12 cellular contexts compared by ENCODE assay signal in genomic region chr2:108377411-108377810, GRCh38. TPM values are rescaled to one million over a fixed set of nuclear protein-coding genes. Genes with fewer than 3 reads are reported as not detected.
A peak's percentile ranks its signal among the peaks of the same experiment; 100 is the strongest.
DNase-seq lines count a peak whose midpoint lies in the region; ATAC-seq and TF ChIP-seq lines count a peak whose summit lies in the region.
"Had no signal": no experiment of that assay in that cellular context is flagged by ENCODE, and none has a peak within 500 bp of the region (broad histone marks: within the 10 kb centered on the region; RNA-seq: fewer than 3 reads in every experiment).

No MANE protein-coding gene starts in this region.

- DNase-seq in BJ (ENCODE audit: low read depth) = peak; percentile 10
- peak; percentile 26 for DNase-seq in brain microvascular endothelial cell
- DNase-seq in hepatic stellate cell (ENCODE audit: low spot score) = peak; percentile 32
- no peak for DNase-seq in progenitor cell of endocrine pancreas (ENCODE audit: low spot score, unreplicated experiment)
- no peak for DNase-seq in foreskin melanocyte
- no peak for DNase-seq in NCI-H526 treated with DMSO at 0.1 percent for 48 hours (lab: John Stamatoyannopoulos, UW)
- no peak for DNase-seq in GM20000 (ENCODE audit: low spot score)
- DNase-seq: activated naive CD4-positive, alpha-beta T cell treated with anti-CD3 and anti-CD28 coated beads, Interleukin-2, amount 10 ng/mL, durations not matched to agents 7 days and 5 days; NCI-H2029; RPMI8226 had no signal

- H3K27me3 ChIP-seq in BJ (ENCODE audit: control insufficient read depth, insufficient read depth, low read length) (no peaks in the 10 kb centered on the region), brain microvascular endothelial cell (replicated peaks) (no peaks in the 10 kb centered on the region)

- peak overlapping the region; percentile 98 for H3K27ac Mint-ChIP-seq in progenitor cell of endocrine pancreas
- H3K27ac Mint-ChIP-seq: activated naive CD4-positive, alpha-beta T cell treated with anti-CD3 and anti-CD28 coated beads, Interleukin-2, amount 10 ng/mL, durations not matched to agents 7 days and 5 days had no signal

- no peak for ATAC-seq in HG03565 (IDR thresholded peaks at IDR 0.05; ENCODE audit: unreplicated experiment)

- H3K36me3 Mint-ChIP-seq in progenitor cell of endocrine pancreas (ENCODE audit: insufficient read depth) = peaks cover 17% of the 10 kb centered on the region
- H3K36me3 Mint-ChIP-seq: activated naive CD4-positive, alpha-beta T cell treated with anti-CD3 and anti-CD28 coated beads, Interleukin-2, amount 10 ng/mL, durations not matched to agents 7 days and 5 days had no signal

- peaks cover 52% of the 10 kb centered on the region for H3K4me1 Mint-ChIP-seq in progenitor cell of endocrine pancreas (ENCODE audit: low read depth)
- H3K4me1 Mint-ChIP-seq: activated naive CD4-positive, alpha-beta T cell treated with anti-CD3 and anti-CD28 coated beads, Interleukin-2, amount 10 ng/mL, durations not matched to agents 7 days and 5 days had no signal

- H3K4me3 ChIP-seq in BJ (ENCODE audit: low read depth, low read length) = no peak overlapping the region
- H3K4me3 ChIP-seq in brain microvascular endothelial cell (ENCODE audit: low read depth, low read length) = no peak overlapping the region

- H3K36me3 ChIP-seq in BJ (ENCODE audit: control insufficient read depth, insufficient read depth, low read length) (no peaks in the 10 kb centered on the region), brain microvascular endothelial cell (replicated peaks) (no peaks in the 10 kb centered on the region)

- POLR2A ChIA-PET in BJ (lab: Charles Lee) = no interaction called here

- in situ Hi-C loops in brain microvascular endothelial cell (cut with HindIII; ENCODE audit: low pct_ligation_motif_present, low sequenced_read_pairs) = no loop called here

- H3K9me3 Mint-ChIP-seq in progenitor cell of endocrine pancreas (ENCODE audit: low read depth) = no peaks in the 10 kb centered on the region
- H3K9me3 Mint-ChIP-seq: activated naive CD4-positive, alpha-beta T cell treated with anti-CD3 and anti-CD28 coated beads, Interleukin-2, amount 10 ng/mL, durations not matched to agents 7 days and 5 days had no signal

- TF ChIP-seq CTCF in BJ (IDR thresholded peaks at IDR 0.05; ENCODE audit: insufficient read depth, low read depth, low read length) (no peak), brain microvascular endothelial cell (IDR thresholded peaks at IDR 0.05; ENCODE audit: low read depth, low read length, missing control alignments) (no peak), progenitor cell of endocrine pancreas (IDR thresholded peaks at IDR 0.05; ENCODE audit: unreplicated experiment) (no peak), GM20000 (IDR thresholded peaks at IDR 0.05; ENCODE audit: extremely low read depth, missing control alignments) (no peak)

- no peaks in the 10 kb centered on the region for H3K27me3 Mint-ChIP-seq in progenitor cell of endocrine pancreas

- H3K4me3 Mint-ChIP-seq in progenitor cell of endocrine pancreas (ENCODE audit: low read depth) = peak overlapping the region; percentile 78
- H3K4me3 Mint-ChIP-seq: activated naive CD4-positive, alpha-beta T cell treated with anti-CD3 and anti-CD28 coated beads, Interleukin-2, amount 10 ng/mL, durations not matched to agents 7 days and 5 days had no signal

- H3K27ac ChIP-seq in brain microvascular endothelial cell = peak overlapping the region; percentile 21

- CTCF ChIA-PET in BJ (lab: Yijun Ruan, JAX) = interaction anchor here (0.7 to 1.4 kb wide), 2 partner anchors 27 to 35 kb away, joined by 3 to 5 read pairs; no protein-coding TSS in a partner anchor

RNA-seq across cellular contexts. Expression of gene SULT1C4, which starts 0.3 kb away (rescaled TPM):
- 0.05 TPM in 1 of 2 replicates, not detected in the other for polyA plus RNA-seq in BJ (2011; rRNA removed)
- not detected in 2 replicates for polyA minus RNA-seq in BJ (2011; rRNA and poly(A)+ RNA removed)
- total RNA-seq in progenitor cell of endocrine pancreas = 31.2 and 35.5 TPM in 2 replicates
- total RNA-seq: HT1080 had no signal

Comparison
In these comparisons a context has a peak if more than half of its experiments do, and no peak if none do; other contexts are left out.
1. DNase-seq: peak in BJ (single experiment), brain microvascular endothelial cell (single experiment) and hepatic stellate cell (single experiment); none in progenitor cell of endocrine pancreas (single experiment), foreskin melanocyte (single experiment), NCI-H526 treated with DMSO at 0.1 percent for 48 hours (single experiment) and GM20000 (single experiment).